Comparison of ENCODE assay signal across 26 cellular contexts in genomic region chr4:21982087-21982486, GRCh38. TPM values are rescaled to one million over a fixed set of nuclear protein-coding genes. Genes with fewer than 3 reads are reported as not detected.
DNase-seq lines count a peak whose midpoint lies in the region; ATAC-seq, FAIRE-seq and TF ChIP-seq lines count a peak whose summit lies in the region.
"Had no signal": no experiment of that assay in that cellular context is flagged by ENCODE, and none has a peak within 500 bp of the region (broad histone marks: within the 10 kb centered on the region; RNA-seq: fewer than 3 reads in every experiment).

No MANE protein-coding gene starts in this region.

- H3K14ac ChIP-seq in H1 (ENCODE audit: insufficient read length) = no peak overlapping the region

- CTCF ChIA-PET in HepG2 (lab: Yijun Ruan, JAX; ENCODE audit: low intra/inter-chr PET ratio, low total read pairs) = no interaction called here
- CTCF ChIA-PET in H1 (lab: Charles Lee; ENCODE audit: partially characterized antibody) = interaction anchor here (1.2 kb wide), 1 partner anchor 28 kb away, joined by 3 read pairs; no protein-coding TSS in a partner anchor
- CTCF ChIA-PET in CD4-positive, alpha-beta T cell (lab: Charles Lee) = no interaction called here

- H3K79me2 ChIP-seq in HepG2 (ENCODE audit: insufficient read depth, low read length) (no peaks in the 10 kb centered on the region), H1 (ENCODE audit: control insufficient read depth in 1 of 2, insufficient read depth in 2 of 2, low read length in 2 of 2) (no peaks in the 10 kb centered on the region)

- H3K18ac ChIP-seq in H1 (ENCODE audit: extremely low read depth, low read length) = no peak overlapping the region

- no peaks in the 10 kb centered on the region for H3K4me1 Mint-ChIP-seq in CD4-positive, alpha-beta T cell (ENCODE audit: low read depth)
- H3K4me1 Mint-ChIP-seq: CD14-positive monocyte; CD4-positive, alpha-beta memory T cell; H9 had no signal

- H3K56ac ChIP-seq in H1 (replicated peaks; ENCODE audit: insufficient read length, low read depth, low read length) = no peak overlapping the region

- H3K4me3 Mint-ChIP-seq in CD4-positive, alpha-beta T cell = no peak overlapping the region
- H3K4me3 Mint-ChIP-seq: CD14-positive monocyte; CD4-positive, alpha-beta memory T cell; H9 had no signal

- no peak overlapping the region for H2AK5ac ChIP-seq in H1 (ENCODE audit: low read depth, low read length)

- H3K9me3 ChIP-seq in HepG2 (ENCODE audit: low read length) (no peaks in the 10 kb centered on the region), right lobe of liver (no peaks in the 10 kb centered on the region), H1 (ENCODE audit: insufficient read depth in 2 of 2, low read depth in 1 of 2, low read length in 1 of 2) (no peaks in the 10 kb centered on the region)
- no peaks in the 10 kb centered on the region for H3K9me3 ChIP-seq in CD4-positive, alpha-beta T cell (ENCODE audit: control insufficient read depth, low read length)
- H3K9me3 ChIP-seq: BE2C had no signal

- H3K27ac Mint-ChIP-seq in CD4-positive, alpha-beta T cell = no peak overlapping the region
- H3K27ac Mint-ChIP-seq: CD14-positive monocyte; CD4-positive, alpha-beta memory T cell; H9 had no signal

- no peak overlapping the region for H2BK120ac ChIP-seq in H1 (replicated peaks; ENCODE audit: low read depth, low read length)

- TF ChIP-seq EP300 in HepG2 (IDR thresholded peaks at IDR 0.05; ENCODE audit: low read depth in 2 of 2, low read length in 2 of 2) = no peak
- TF ChIP-seq EP300 in HepG2 (CRISPR knock-in tag; IDR thresholded peaks at IDR 0.05; ENCODE audit: borderline replicate concordance) = no peak
- no peak for TF ChIP-seq EP300 in H1 (IDR thresholded peaks at IDR 0.05; ENCODE audit: borderline replicate concordance in 1 of 2, low read depth in 2 of 2, low read length in 2 of 2)

- no peak overlapping the region for H3K4ac ChIP-seq in H1 (replicated peaks; ENCODE audit: insufficient read length, low read depth, low read length)

- no peak overlapping the region for H2BK5ac ChIP-seq in H1 (ENCODE audit: low read depth, low read length)

- H3K36me3 ChIP-seq in HepG2 (replicated peaks in 1 of 2; ENCODE audit: control insufficient read depth in 1 of 2, insufficient read depth in 2 of 2, low read length in 2 of 2) (no peaks in the 10 kb centered on the region), right lobe of liver (no peaks in the 10 kb centered on the region), H1 (ENCODE audit: control insufficient read depth in 2 of 4, insufficient read depth in 4 of 4, low read length in 3 of 4) (no peaks in the 10 kb centered on the region)
- H3K36me3 ChIP-seq: BE2C; BLaER1 treated with 17β-estradiol and CSF1 and Interleukin-3, amounts not matched to agents 10 nM and 100 nM had no signal

- ATAC-seq in HepG2 = no peak
- ATAC-seq in right lobe of liver = no peak
- ATAC-seq in CD4-positive, alpha-beta T cell (ENCODE audit: poor library complexity) = no peak
- ATAC-seq: HCT116 had no signal

- no peak overlapping the region for H3K4me3 ChIP-seq in HepG2 (replicated peaks in 1 of 3; ENCODE audit: insufficient read depth in 1 of 3, low read depth in 2 of 3, low read length in 3 of 3)
- H3K4me3 ChIP-seq in right lobe of liver = no peak overlapping the region
- no peak overlapping the region for H3K4me3 ChIP-seq in H1 (ENCODE audit: extremely low read depth in 1 of 4, insufficient read depth in 2 of 4, low read depth in 3 of 4, low read length in 4 of 4)
- H3K4me3 ChIP-seq: BLaER1 treated with 17β-estradiol and CSF1 and Interleukin-3, amounts not matched to agents 10 nM and 100 nM had no signal

- in situ Hi-C loops in HepG2 (cut with HindIII; ENCODE audit: extremely low pct_ligation_motif_present, low pct_unique_long_range_greater_than_20kb) = no loop called here

- no peak overlapping the region for H2BK12ac ChIP-seq in H1 (ENCODE audit: low read depth, low read length)

- H4K20me1 ChIP-seq in HepG2 (ENCODE audit: insufficient read depth, low read length) = no peaks in the 10 kb centered on the region
- H4K20me1 ChIP-seq in H1 (replicated peaks in 1 of 2; ENCODE audit: control insufficient read depth in 1 of 2, insufficient read depth in 2 of 2, low read length in 2 of 2) = no peaks in the 10 kb centered on the region
- H4K20me1 ChIP-seq: BLaER1 treated with 17β-estradiol and CSF1 and Interleukin-3, amounts not matched to agents 10 nM and 100 nM had no signal

- H3K9ac ChIP-seq in HepG2 (ENCODE audit: insufficient read depth, low read depth, low read length) (no peak overlapping the region), H1 (replicated peaks in 1 of 4; ENCODE audit: extremely low read depth in 1 of 4, low read depth in 3 of 4, low read length in 3 of 4) (no peak overlapping the region)
- H3K9ac ChIP-seq: BLaER1 treated with 17β-estradiol and CSF1 and Interleukin-3, amounts not matched to agents 10 nM and 100 nM had no signal

- H3K36me3 Mint-ChIP-seq in CD4-positive, alpha-beta T cell (ENCODE audit: low read depth) = no peaks in the 10 kb centered on the region
- H3K36me3 Mint-ChIP-seq: CD14-positive monocyte; CD4-positive, alpha-beta memory T cell had no signal

- TF ChIP-seq POLR2A in HepG2 (IDR thresholded peaks at IDR 0.05; ENCODE audit: insufficient read depth in 1 of 2, low read depth in 2 of 2, low read length in 2 of 2) (no peak), right lobe of liver (IDR thresholded peaks at IDR 0.05) (no peak), H1 (IDR thresholded peaks at IDR 0.05; ENCODE audit: control extremely low read depth in 1 of 2, low read depth in 2 of 2, low read length in 2 of 2) (no peak)

- no peak overlapping the region for H3K23ac ChIP-seq in H1 (ENCODE audit: insufficient read length)

- TF ChIP-seq RAD21 in HepG2 (CRISPR knock-in tag; IDR thresholded peaks at IDR 0.05) (no peak), H1 (IDR thresholded peaks at IDR 0.05 in 1 of 2, conservative IDR thresholded peaks at IDR 0.05 in 1 of 2; ENCODE audit: low read depth in 2 of 2, low read length in 2 of 2) (no peak)

- peaks cover 2% of the 10 kb centered on the region for H3K9me3 Mint-ChIP-seq in CD4-positive, alpha-beta T cell
- H3K9me3 Mint-ChIP-seq: H9 had no signal

- intact Hi-C loops in HepG2 (cut with micrococcal nuclease; ENCODE audit: unreplicated experiment) = no loop called here
- intact Hi-C loops in right lobe of liver (cut with DNase I) = no loop called here
- intact Hi-C loops in CD4-positive, alpha-beta T cell (cut with DNase I, micrococcal nuclease) = no loop called here

- H3K27ac ChIP-seq in HepG2 (ENCODE audit: extremely low read length, insufficient read depth, low read length) = no peak overlapping the region
- H3K27ac ChIP-seq in right lobe of liver = no peak overlapping the region
- H3K27ac ChIP-seq in H1 (ENCODE audit: low read depth, low read length) = no peak overlapping the region
- H3K27ac ChIP-seq in CD4-positive, alpha-beta T cell (ENCODE audit: low read depth, low read length) = no peak overlapping the region
- H3K27ac ChIP-seq: 22Rv1; BLaER1 treated with 17β-estradiol and CSF1 and Interleukin-3, amounts not matched to agents 10 nM and 100 nM had no signal

- H2BK15ac ChIP-seq in H1 (ENCODE audit: low read length) = no peak overlapping the region

- no peaks in the 10 kb centered on the region for H3K27me3 ChIP-seq in HepG2 (ENCODE audit: control insufficient read depth in 1 of 2, insufficient read depth in 2 of 2, low read length in 2 of 2)
- H3K27me3 ChIP-seq in right lobe of liver = no peaks in the 10 kb centered on the region
- H3K27me3 ChIP-seq in H1 (replicated peaks in 1 of 4; ENCODE audit: control insufficient read depth in 3 of 4, extremely low read depth in 1 of 4, insufficient read depth in 3 of 4, low read length in 3 of 4) = no peaks in the 10 kb centered on the region
- H3K27me3 ChIP-seq in CD4-positive, alpha-beta T cell (ENCODE audit: control insufficient read depth, insufficient read depth, low read length) = no peaks in the 10 kb centered on the region
- H3K27me3 ChIP-seq: BLaER1 treated with 17β-estradiol and CSF1 and Interleukin-3, amounts not matched to agents 10 nM and 100 nM had no signal

- H3K23me2 ChIP-seq in H1 (ENCODE audit: low read depth, low read length) = no peaks in the 10 kb centered on the region

- no peak for DNase-seq in HepG2 (ENCODE audit: low spot score)
- DNase-seq in right lobe of liver = no peak
- DNase-seq in H1 (ENCODE audit: low read depth in 1 of 2, low spot score in 2 of 2) = no peak
- DNase-seq in retina = peak; percentile 29
- no peak for DNase-seq in dermis blood vessel endothelial cell
- no peak for DNase-seq in CD4-positive, alpha-beta T cell
- DNase-seq: ACHN; AML-193; BE2C; Calu3; CD4-positive, alpha-beta memory T cell; COR-L47; DMS53; DMS79 treated with DMSO at 0.1 percent for 48 hours; GF-D8; H9 had no signal

- H4K5ac ChIP-seq in H1 (ENCODE audit: insufficient read length, low read depth, low read length) = no peak overlapping the region

- no peak overlapping the region for H4K91ac ChIP-seq in H1 (replicated peaks; ENCODE audit: insufficient read length, low read length)

- POLR2A ChIA-PET in HepG2 (lab: Yijun Ruan, JAX) (no interaction called here), H1 (lab: Charles Lee; ENCODE audit: partially characterized antibody) (no interaction called here)
- POLR2A ChIA-PET in CD4-positive, alpha-beta T cell (lab: Charles Lee) = no interaction called here

- H2BK20ac ChIP-seq in H1 (ENCODE audit: low read length) = no peak overlapping the region

- H3K4me2 ChIP-seq in HepG2 (ENCODE audit: low read depth, low read length) = no peak overlapping the region
- H3K4me2 ChIP-seq in H1 (ENCODE audit: insufficient read depth in 1 of 2, low read depth in 2 of 2, low read length in 2 of 2) = no peak overlapping the region
- H3K4me2 ChIP-seq: BLaER1 treated with 17β-estradiol and CSF1 and Interleukin-3, amounts not matched to agents 10 nM and 100 nM had no signal

- H2AFZ ChIP-seq in HepG2 (ENCODE audit: low read length) = no peak overlapping the region
- H2AFZ ChIP-seq in H1 (ENCODE audit: low read length) = no peak overlapping the region

- no peaks in the 10 kb centered on the region for H3K79me1 ChIP-seq in H1 (ENCODE audit: low read depth, low read length)

- no peak for FAIRE-seq in HepG2 (lab: Jason Lieb, UNC)
- no peak for FAIRE-seq in H1 (lab: Jason Lieb, UNC)
- FAIRE-seq: A204.1, GM12891, GM18507 had no signal

- no peaks in the 10 kb centered on the region for H3K4me1 ChIP-seq in HepG2 (ENCODE audit: insufficient read depth, low read length)
- no peaks in the 10 kb centered on the region for H3K4me1 ChIP-seq in right lobe of liver
- H3K4me1 ChIP-seq in H1 (replicated peaks in 1 of 4; ENCODE audit: control insufficient read depth in 3 of 4, insufficient read depth in 4 of 4, low read length in 3 of 4) = no peaks in the 10 kb centered on the region
- H3K4me1 ChIP-seq: BE2C; BLaER1 treated with 17β-estradiol and CSF1 and Interleukin-3, amounts not matched to agents 10 nM and 100 nM had no signal

- 0% methylated on average over 1 of the region's 1 CpG for WGBS in HepG2 (ENCODE audit: low lambda C conversion rate)
- 20% methylated on average over 1 of the region's 1 CpG for WGBS in right lobe of liver (ENCODE audit: insufficient coverage, low coverage, low lambda C conversion rate, missing lambda C conversion rate)
- 81% methylated on average over 1 of the region's 1 CpG; no CpG with 5 or more reads in 1 of the 2 experiments for WGBS in H1 (ENCODE audit: extremely low coverage in 1 of 2, insufficient coverage in 1 of 2, insufficient read length in 1 of 2, insufficient replicate concordance in 2 of 2, low coverage in 1 of 2, low lambda C conversion rate in 2 of 2, missing lambda C conversion rate in 1 of 2), 2 experiments

- no peak for TF ChIP-seq CTCF in HepG2 (CRISPR knock-in tag; IDR thresholded peaks at IDR 0.05)
- no peak for TF ChIP-seq CTCF in right lobe of liver (IDR thresholded peaks at IDR 0.05)
- TF ChIP-seq CTCF in H1 (IDR thresholded peaks at IDR 0.05; ENCODE audit: control extremely low read depth in 1 of 3, insufficient read depth in 1 of 3, low read depth in 1 of 3, low read length in 3 of 3) = no peak
- TF ChIP-seq CTCF in CD4-positive, alpha-beta T cell (IDR thresholded peaks at IDR 0.05) = no peak

- BruUV-seq in HepG2 (replicated peaks; lab: Mats Ljungman, UMichigan) = no TSS peak

- no peak overlapping the region for H4K8ac ChIP-seq in H1 (ENCODE audit: extremely low read depth, insufficient read depth, low read length)

- H3K27me3 Mint-ChIP-seq in CD4-positive, alpha-beta T cell = no peaks in the 10 kb centered on the region
- H3K27me3 Mint-ChIP-seq: CD4-positive, alpha-beta memory T cell had no signal

RNA-seq across cellular contexts. Expression of gene KCNIP4, which starts 33.5 kb away (rescaled TPM):
- total RNA-seq in HepG2 (2016; rRNA removed; fragmentation: Illumina TruSeq; extraction: Trizol) (not detected in 2 replicates), right lobe of liver (not detected), dermis blood vessel endothelial cell (not detected in 2 replicates)
- total RNA-seq in HepG2 (2016; cell fraction: cytosol; rRNA removed; fragmentation: Illumina TruSeq; extraction: Trizol; ENCODE audit: low read depth) = not detected in 2 replicates
- not detected in 2 replicates for total RNA-seq in HepG2 (2016; cell fraction: insoluble cytoplasmic fraction; rRNA removed; fragmentation: Illumina TruSeq; extraction: Trizol)
- total RNA-seq in HepG2 (2016; cell fraction: membrane; rRNA removed; fragmentation: Illumina TruSeq; extraction: Trizol) = not detected in 2 replicates
- not detected in 2 replicates for total RNA-seq in HepG2 (2016; cell fraction: nucleus; rRNA removed; fragmentation: Illumina TruSeq; extraction: Trizol)
- polyA plus RNA-seq in HepG2 (2011; rRNA removed) (0.09 TPM in 1 of 2 replicates, not detected in the other), H1 (2011; rRNA removed) (0.06 TPM in 1 of 2 replicates, not detected in the other)
- not detected in 2 replicates for polyA plus RNA-seq in HepG2 (2011; cell fraction: cytosol; rRNA removed)
- polyA plus RNA-seq in HepG2 (2011; cell fraction: nucleus; rRNA removed) = not detected in 2 replicates
- 0.08 and 0.09 TPM in 2 replicates for polyA plus RNA-seq in HepG2 (2012)
- not detected in 2 replicates for polyA plus RNA-seq in HepG2 (2016; cell fraction: cytosol; fragmentation: Illumina TruSeq; extraction: Trizol; ENCODE audit: low read depth)
- polyA plus RNA-seq in HepG2 (2016; cell fraction: insoluble cytoplasmic fraction; fragmentation: Illumina TruSeq; extraction: Trizol; ENCODE audit: low read depth) = not detected in 2 replicates
- polyA plus RNA-seq in HepG2 (2016; cell fraction: membrane; fragmentation: Illumina TruSeq; extraction: Trizol; ENCODE audit: low read depth) = not detected in 2 replicates
- polyA plus RNA-seq in HepG2 (2016; cell fraction: nucleus; fragmentation: Illumina TruSeq; extraction: Trizol; ENCODE audit: insufficient read depth, low read depth) = not detected in 2 replicates
- not detected in 2 replicates for polyA minus RNA-seq in HepG2 (2011; rRNA and poly(A)+ RNA removed; ENCODE audit: low replicate concordance)
- polyA minus RNA-seq in HepG2 (2011; cell fraction: cytosol; rRNA and poly(A)+ RNA removed) = not detected in 2 replicates
- not detected in 2 replicates for polyA minus RNA-seq in HepG2 (2011; cell fraction: nucleus; rRNA and poly(A)+ RNA removed)
- total RNA-seq in H1 (2021; fragmentation: NEBNext Ultra II Directional; extraction: Animal tissue kit (Norgen Biotek cat#: 25700)) = not detected in 2 replicates
- 0.05 TPM for polyA plus RNA-seq in H1 (2011; cell fraction: cytosol; rRNA removed)
- 0.04 TPM for polyA plus RNA-seq in H1 (2011; cell fraction: nucleus; rRNA removed)
- polyA plus RNA-seq in H1 (2012, experiment 1 of 2) = 0.19 to 0.83 TPM (median 0.45 TPM) in 4 replicates
- not detected for polyA plus RNA-seq in H1 (2012, experiment 2 of 2)
- polyA plus RNA-seq in H1 (2013, experiment 1 of 2) = 0.14 TPM
- polyA plus RNA-seq in H1 (2013, experiment 2 of 2) = 0.07 TPM
- polyA minus RNA-seq in H1 (2011; rRNA and poly(A)+ RNA removed) = not detected in 2 replicates
- polyA minus RNA-seq in H1 (2011; cell fraction: cytosol; rRNA and poly(A)+ RNA removed) = not detected
- polyA minus RNA-seq in H1 (2011; cell fraction: nucleus; rRNA and poly(A)+ RNA removed) = 0.40 TPM
- not detected for total RNA-seq in CD4-positive, alpha-beta T cell
- total RNA-seq: Calu3; CD4-positive, alpha-beta memory T cell; Daoy; G401; H4; H9 had no signal

Comparison
In these comparisons a context has a peak if more than half of its experiments do, and no peak if none do; other contexts are left out.
1. Of the 41 proteins assayed by ChIP-seq in both HepG2 and H1: peak only in HepG2: none; only in H1: none; in both: MAFK; in neither: 40.